ENCODE assay signal across 8 cellular contexts in the genomic region with DNA sequence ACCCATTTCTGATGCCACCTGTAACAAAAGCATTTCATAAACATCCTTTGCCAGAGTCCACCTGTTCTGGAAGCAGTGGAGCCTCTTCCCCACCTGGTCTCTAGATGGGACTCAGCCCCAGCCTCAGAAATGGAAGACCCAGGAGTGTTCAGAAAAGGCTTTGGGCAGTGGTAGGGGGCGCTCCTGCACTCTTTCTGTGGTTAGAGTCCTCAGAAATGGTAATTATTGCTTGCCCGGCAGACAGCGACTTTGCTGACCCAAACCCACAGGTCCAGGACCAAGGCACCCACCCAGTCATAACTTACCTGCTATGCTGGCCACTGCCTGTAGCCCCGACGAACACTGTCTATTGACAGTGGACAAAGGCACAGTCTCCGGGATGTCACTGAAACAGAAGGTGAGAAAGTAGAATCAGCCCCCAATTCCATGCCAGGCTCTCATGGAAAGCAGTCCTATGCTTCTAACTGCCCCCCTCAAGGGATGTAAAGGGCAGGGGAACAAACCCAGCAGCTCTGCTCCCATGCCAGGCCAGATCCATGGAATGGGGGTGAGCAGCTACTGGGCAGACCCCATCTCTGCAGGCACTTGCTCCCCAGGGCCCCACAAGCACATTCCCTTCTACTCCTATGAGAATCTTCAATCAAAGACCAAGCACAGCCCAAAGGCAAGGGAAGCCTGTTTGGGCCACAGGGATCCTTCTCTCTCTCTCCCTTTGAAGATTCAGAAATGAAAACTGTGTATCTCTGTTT. TPM values are rescaled to one million over a fixed set of nuclear protein-coding genes. Genes with fewer than 3 reads are reported as not detected.
A peak's percentile ranks its signal among the peaks of the same experiment; 100 is the strongest.
DNase-seq lines count a peak whose midpoint lies in the region; ATAC-seq and TF ChIP-seq lines count a peak whose summit lies in the region.

No MANE protein-coding gene starts in this region.

- H3K79me2 ChIP-seq in GM23248 (ENCODE audit: insufficient read depth): peaks cover 22% of the 10 kb centered on the region
- H3K79me2 ChIP-seq in hepatocyte: peaks cover 60% of the 10 kb centered on the region

- H3K9me2 ChIP-seq in GM23248 (ENCODE audit: insufficient read depth): no peaks in the 10 kb centered on the region
- H3K9me2 ChIP-seq in hepatocyte (replicated peaks; ENCODE audit: insufficient read depth): no peaks in the 10 kb centered on the region

- in situ Hi-C loops in GM23248 (cut with MboI): no loop called here

- no peaks in the 10 kb centered on the region for H3K27me3 ChIP-seq in GM23248 (replicated peaks; ENCODE audit: insufficient read depth)
- no peaks in the 10 kb centered on the region for H3K27me3 ChIP-seq in hepatocyte

- H3K4me2 ChIP-seq in GM23248 (ENCODE audit: unreplicated experiment) (no peak overlapping the region), hepatocyte (peak overlapping the region; percentile 61)

- DNase-seq in AG10803 (ENCODE audit: low read depth): peak; percentile 20
- DNase-seq in GM23248: peak; percentile 46
- peak; percentile 44 for DNase-seq in hepatocyte (ENCODE audit: low spot score)
- no peak for DNase-seq in NCI-H446 treated with DMSO at 0.1 percent for 48 hours (lab: John Stamatoyannopoulos, UW)
- no peak for DNase-seq in T1000 (lab: John Stamatoyannopoulos, UW)
- DNase-seq in NCI-H2107 treated with DMSO at 0.1 percent for 48 hours (lab: John Stamatoyannopoulos, UW; ENCODE audit: unreplicated experiment): no peak

- H3K9me3 ChIP-seq in GM23248 (ENCODE audit: low read depth) (no peaks in the 10 kb centered on the region), hepatocyte (ENCODE audit: low read depth) (no peaks in the 10 kb centered on the region)

- H3K9ac ChIP-seq in GM23248: no peak overlapping the region

- H3K36me3 ChIP-seq in GM23248 (ENCODE audit: low read depth): peaks cover 7% of the 10 kb centered on the region; the same call in 1 of the 2 replicates
- H3K36me3 ChIP-seq in hepatocyte (replicated peaks; ENCODE audit: insufficient read depth, low read depth): no peaks in the 10 kb centered on the region

- no peak for ATAC-seq in HG03045 (IDR thresholded peaks at IDR 0.05; ENCODE audit: unreplicated experiment)

- WGBS in GM23248 (ENCODE audit: low coverage in 1 of 2, low lambda C conversion rate in 2 of 2, missing lambda C conversion rate in 2 of 2), 2 experiments: 39 to 41% methylated on average over 6 of the region's 6 CpGs
- WGBS in hepatocyte (ENCODE audit: low lambda C conversion rate, missing lambda C conversion rate): 55% methylated on average over 6 of the region's 6 CpGs

- H3K4me3 ChIP-seq in AG10803 (ENCODE audit: low read length): no peak overlapping the region
- no peak overlapping the region for H3K4me3 ChIP-seq in GM23248
- H3K4me3 ChIP-seq in hepatocyte: no peak overlapping the region

- no peaks in the 10 kb centered on the region; the same call in 1 of the 2 replicates for H4K20me1 ChIP-seq in GM23248 (ENCODE audit: insufficient read depth)
- peaks cover 4% of the 10 kb centered on the region for H4K20me1 ChIP-seq in hepatocyte (ENCODE audit: insufficient read depth, poor library complexity, severe bottlenecking)

- H3K27ac ChIP-seq in GM23248 (no peak overlapping the region), VCaP (no peak overlapping the region), hepatocyte (peak overlapping the region; percentile 96)

- H3K4me1 ChIP-seq in GM23248 (ENCODE audit: insufficient read depth) (0 out of 2 replicates have a peak, but pooled peaks cover 3% of the 10 kb centered on the region), hepatocyte (ENCODE audit: insufficient read depth) (peaks cover 48% of the 10 kb centered on the region)

- H3F3A ChIP-seq in GM23248 (ENCODE audit: insufficient read depth): no peaks in the 10 kb centered on the region

- TF ChIP-seq CTCF in AG10803 (conservative IDR thresholded peaks at IDR 0.05; ENCODE audit: low read length): peak; percentile 48
- peak; percentile 42; the same call in 1 of the 2 replicates for TF ChIP-seq CTCF in VCaP (conservative IDR thresholded peaks at IDR 0.05)
- TF ChIP-seq CTCF in hepatocyte (IDR thresholded peaks at IDR 0.05; ENCODE audit: poor library complexity): peak; percentile 34

- H2AFZ ChIP-seq in GM23248 (no peak overlapping the region), hepatocyte (no peak overlapping the region)

RNA-seq across cellular contexts. Expression of a gene that starts 5.1 kb away (rescaled TPM):
- 18.7 and 32.9 TPM in 2 replicates for total RNA-seq in GM23248 (2014; rRNA removed; shearing (Covaris generic))
- 49.3 and 50.5 TPM in 2 replicates for polyA plus RNA-seq in GM23248 (2016; fragmentation: Nextera tagmentation; extraction: Ambion mirVana)
- 141 and 152 TPM in 2 replicates for total RNA-seq in hepatocyte
- polyA plus RNA-seq in hepatocyte: 213 and 250 TPM in 2 replicates

RNA-seq across cellular contexts. Expression of a gene that starts 6.7 kb away (rescaled TPM):
- total RNA-seq in GM23248 (2014; rRNA removed; shearing (Covaris generic)): 6.7 and 8.6 TPM in 2 replicates
- polyA plus RNA-seq in GM23248 (2016; fragmentation: Nextera tagmentation; extraction: Ambion mirVana) (32.1 and 33.3 TPM in 2 replicates), hepatocyte (44.7 and 51.4 TPM in 2 replicates)
- total RNA-seq in hepatocyte: 12.7 and 14.3 TPM in 2 replicates

RNA-seq across cellular contexts. Expression of a gene that starts 33.5 kb away (rescaled TPM):
- total RNA-seq in GM23248 (2014; rRNA removed; shearing (Covaris generic)): 29.5 and 40.0 TPM in 2 replicates
- polyA plus RNA-seq in GM23248 (2016; fragmentation: Nextera tagmentation; extraction: Ambion mirVana) (15.0 and 17.1 TPM in 2 replicates), hepatocyte (11.7 and 15.7 TPM in 2 replicates)
- total RNA-seq in hepatocyte: 30.7 TPM in 2 replicates

Comparison
In these comparisons a context has a peak if more than half of its experiments do, and no peak if none do; other contexts are left out.
1. DNase-seq: peak in AG10803 (single experiment), GM23248 (single experiment) and hepatocyte (single experiment); none in NCI-H446 treated with DMSO at 0.1 percent for 48 hours (single experiment), T1000 (single experiment) and NCI-H2107 treated with DMSO at 0.1 percent for 48 hours (single experiment).
2. Peak in every context shown above with its lines, with median percentiles within 50 percentile points of each other: CTCF ChIP-seq.